ENCODE assay signal across 8 cellular contexts in the genomic region with DNA sequence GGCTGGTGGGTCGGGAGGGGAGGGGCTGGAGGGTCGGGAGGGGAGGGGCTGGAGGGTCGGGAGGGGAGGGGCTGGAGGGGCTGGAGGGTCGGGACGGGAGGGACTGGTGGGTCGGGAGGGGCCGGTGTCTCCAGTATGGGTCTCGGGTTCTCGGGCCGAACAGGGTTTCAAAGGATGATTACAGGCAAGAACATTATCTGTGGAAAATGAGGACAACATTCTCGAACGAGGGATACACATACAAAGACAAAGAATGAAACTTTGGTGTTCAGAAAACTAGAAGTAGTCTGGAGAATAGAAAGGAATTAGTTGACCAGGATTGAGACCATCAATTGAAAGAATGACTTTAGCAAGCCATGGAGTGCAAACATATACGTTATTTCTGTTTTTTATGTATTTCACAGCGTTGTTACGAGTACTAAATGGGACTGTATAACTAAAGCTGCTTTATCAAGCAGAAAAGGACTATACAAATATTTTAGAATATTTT. TPM values are rescaled to one million over a fixed set of nuclear protein-coding genes. Genes with fewer than 3 reads are reported as not detected.
A peak's percentile ranks its signal among the peaks of the same experiment; 100 is the strongest.
DNase-seq lines count a peak whose midpoint lies in the region; ATAC-seq and TF ChIP-seq lines count a peak whose summit lies in the region.

No MANE protein-coding gene starts in this region.

- no peaks in the 10 kb centered on the region for H3K36me3 ChIP-seq in esophagus (ENCODE audit: control insufficient read depth in 2 of 2, insufficient read depth in 2 of 2, low read length in 1 of 2)

- no peaks in the 10 kb centered on the region for H3K27me3 Mint-ChIP-seq in Calu3 (ENCODE audit: unreplicated experiment)

- H3K4me3 Mint-ChIP-seq in Calu3 (ENCODE audit: low read depth, unreplicated experiment), result peak overlapping the region; percentile 90

- POLR2A ChIA-PET in RWPE1 (lab: Yijun Ruan, JAX; ENCODE audit: low non-redundant PET), result no interaction called here

- CTCF ChIA-PET in Calu3 (lab: Charles Lee), result interaction anchor here (0.8 kb wide), 1 partner anchor 64 kb away, joined by 4 read pairs; no protein-coding TSS in a partner anchor
- CTCF ChIA-PET in RWPE1 (lab: Yijun Ruan, JAX), result interaction anchor here (0.6 kb wide), 1 partner anchor 27 kb away, joined by 5 read pairs; no protein-coding TSS in a partner anchor

- peak overlapping the region; percentile 59 to 99 for H3K4me3 ChIP-seq in esophagus (ENCODE audit: low read depth in 1 of 2, low read length in 2 of 2)

- peaks cover 30% of the 10 kb centered on the region for H3K4me1 Mint-ChIP-seq in Calu3 (ENCODE audit: low read depth, unreplicated experiment)

- H3K27ac Mint-ChIP-seq in Calu3 (ENCODE audit: unreplicated experiment), result peak overlapping the region; percentile 95

- H3K4me1 ChIP-seq in esophagus (ENCODE audit: control insufficient read depth in 2 of 2, insufficient read depth in 2 of 2, low read length in 1 of 2), result no peaks in the 10 kb centered on the region

- no peaks in the 10 kb centered on the region for H3K9me3 ChIP-seq in esophagus (ENCODE audit: control insufficient read depth in 2 of 2, insufficient read depth in 1 of 2, low read depth in 1 of 2, low read length in 1 of 2)

- peak overlapping the region; percentile 92 for H3K27ac ChIP-seq in RWPE1
- H3K27ac ChIP-seq in esophagus (ENCODE audit: low read depth in 2 of 2, low read length in 1 of 2), result peak overlapping the region; percentile 62 to 73

- TF ChIP-seq CTCF in Calu3 (IDR thresholded peaks at IDR 0.05; ENCODE audit: unreplicated experiment) (no peak), RWPE1 (conservative IDR thresholded peaks at IDR 0.05; ENCODE audit: low read depth) (no peak)

- no peaks in the 10 kb centered on the region for H3K9me3 Mint-ChIP-seq in Calu3 (ENCODE audit: low read depth, unreplicated experiment)

- ATAC-seq in HG03460 (IDR thresholded peaks at IDR 0.05; ENCODE audit: unreplicated experiment), result no peak
- no peak for ATAC-seq in HG02970 (IDR thresholded peaks at IDR 0.05; ENCODE audit: low FRiP score, unreplicated experiment)

- no peaks in the 10 kb centered on the region for H3K27me3 ChIP-seq in esophagus (ENCODE audit: control insufficient read depth in 1 of 2, insufficient read depth in 2 of 2, low read length in 2 of 2)

- DNase-seq in Calu3 (no peak), RWPE1 (ENCODE audit: low spot score) (no peak), pons (ENCODE audit: low spot score) (peak; percentile 53), NCI-H2081 (lab: John Stamatoyannopoulos, UW) (no peak), NCI-H524 (lab: John Stamatoyannopoulos, UW) (no peak)

- BruUV-seq in Calu3 (replicated peaks; lab: Mats Ljungman, UMichigan), result no TSS peak

- intact Hi-C loops in Calu3 (cut with micrococcal nuclease; ENCODE audit: unreplicated experiment), result loop anchor here (2.0 kb wide), 1 partner anchor 64 kb away; the partner anchor contains the start of gene AFF4

- 4 to 7% methylated on average over 14 to 15 of the region's 15 CpGs for WGBS in esophagus, 2 donors

- peaks cover 13% of the 10 kb centered on the region for H3K36me3 Mint-ChIP-seq in Calu3 (ENCODE audit: insufficient read depth, unreplicated experiment)

RNA-seq across cellular contexts. Expression of gene ZCCHC10, which starts 0.4 kb away (rescaled TPM):
- 25.9 and 31.8 TPM in 2 replicates for total RNA-seq in Calu3 (2022)
- 10 to 100 TPM; 22.0 to 23.4 TPM for polyA plus RNA-seq in esophagus

RNA-seq across cellular contexts. Expression of gene HSPA4, which starts 25.1 kb away (rescaled TPM):
- 294 and 296 TPM in 2 replicates for total RNA-seq in Calu3 (2022)
- 100 to 1,000 TPM in 1 of 2 donors, 10 to 100 TPM in 1; 60.6 to 103 TPM for polyA plus RNA-seq in esophagus
